In genomic region chr3:52685285-52685704, GRCh38 we compare ENCODE assay signal across 1 cellular context.
TF ChIP-seq lines count a peak whose summit lies in the region.

No MANE protein-coding gene starts in this region.

TF ChIP-seq in HepG2, 621 proteins besides CTCF, POLR2A, EP300 and RAD21 (continued from another document and continues in another):
- TF ChIP-seq ZNF256 (CRISPR knock-in tag; conservative IDR thresholded peaks at IDR 0.05), result no peak
- TF ChIP-seq ZNF24 (IDR thresholded peaks at IDR 0.05), result no peak
- TF ChIP-seq HDAC2 (CRISPR knock-in tag; IDR thresholded peaks at IDR 0.05), result no peak; the same call in 1 of the 2 replicates
- TF ChIP-seq ZNF143 (CRISPR knock-in tag; IDR thresholded peaks at IDR 0.05), result no peak
- TF ChIP-seq E2F1 (CRISPR knock-in tag; IDR thresholded peaks at IDR 0.05), result peak; percentile 86
- TF ChIP-seq GPBP1L1 (CRISPR knock-in tag; IDR thresholded peaks at IDR 0.05), result no peak
- TF ChIP-seq ZNF264 (CRISPR knock-in tag; IDR thresholded peaks at IDR 0.05), result 0 out of 2 replicates have a peak, but pooled peaks have one; percentile 28
- TF ChIP-seq POGZ (CRISPR knock-in tag; IDR thresholded peaks at IDR 0.05), result no peak
- no peak for TF ChIP-seq RXRB (CRISPR knock-in tag; IDR thresholded peaks at IDR 0.05; ENCODE audit: borderline replicate concordance)
- TF ChIP-seq SOX13 (IDR thresholded peaks at IDR 0.05), result no peak
- 0 out of 4 replicates have a peak, but pooled peaks of 1 of the 2 experiments have one; percentile 20 for TF ChIP-seq SOX13 (CRISPR knock-in tag; conservative IDR thresholded peaks at IDR 0.05 in 1 of 2, IDR thresholded peaks at IDR 0.05 in 1 of 2)
- no peak for TF ChIP-seq AKNA (CRISPR knock-in tag; IDR thresholded peaks at IDR 0.05; ENCODE audit: borderline replicate concordance)
- no peak for TF ChIP-seq FOXA3 (CRISPR knock-in tag; IDR thresholded peaks at IDR 0.05)
- TF ChIP-seq DMAP1 (CRISPR knock-in tag; IDR thresholded peaks at IDR 0.05), result no peak
- TF ChIP-seq GFI1 (CRISPR knock-in tag; IDR thresholded peaks at IDR 0.05; ENCODE audit: borderline replicate concordance), result no peak
- TF ChIP-seq ZMYM4 (CRISPR knock-in tag; IDR thresholded peaks at IDR 0.05), result no peak
- no peak for TF ChIP-seq SNAPC2 (CRISPR knock-in tag; IDR thresholded peaks at IDR 0.05)
- no peak for TF ChIP-seq ELK4 (CRISPR knock-in tag; IDR thresholded peaks at IDR 0.05; ENCODE audit: borderline replicate concordance)
- no peak for TF ChIP-seq ZNF749 (CRISPR knock-in tag; IDR thresholded peaks at IDR 0.05; ENCODE audit: borderline replicate concordance)
- TF ChIP-seq HOXA5 (CRISPR knock-in tag; IDR thresholded peaks at IDR 0.05), result no peak
- TF ChIP-seq ZNF33A (CRISPR knock-in tag; IDR thresholded peaks at IDR 0.05; ENCODE audit: borderline replicate concordance), result no peak
- TF ChIP-seq ZNF292 (CRISPR knock-in tag; IDR thresholded peaks at IDR 0.05; ENCODE audit: borderline replicate concordance, low read depth), result no peak
- no peak for TF ChIP-seq ARID2 (CRISPR knock-in tag; IDR thresholded peaks at IDR 0.05; ENCODE audit: borderline replicate concordance)
- no peak for TF ChIP-seq POLR2G (IDR thresholded peaks at IDR 0.05; ENCODE audit: low read depth, low read length)
- TF ChIP-seq TGIF2 (CRISPR knock-in tag; IDR thresholded peaks at IDR 0.05), result peak; percentile 85; the same call in 1 of the 2 replicates
- peak; percentile 7; the same call in 1 of the 2 replicates for TF ChIP-seq ERF (CRISPR knock-in tag; IDR thresholded peaks at IDR 0.05)
- no peak for TF ChIP-seq CC2D1A (CRISPR knock-in tag; IDR thresholded peaks at IDR 0.05)
- TF ChIP-seq EZH2 (conservative IDR thresholded peaks at IDR 0.05; ENCODE audit: low read depth, low read length), result no peak
- peak; percentile 74; the same call in 1 of the 2 replicates for TF ChIP-seq SIN3A (IDR thresholded peaks at IDR 0.05; ENCODE audit: borderline replicate concordance, low read depth, low read length)
- TF ChIP-seq CENPT (CRISPR knock-in tag; IDR thresholded peaks at IDR 0.05; ENCODE audit: low read depth), result no peak
- TF ChIP-seq ZNF12 (CRISPR knock-in tag; IDR thresholded peaks at IDR 0.05), result 0 out of 2 replicates have a peak, but pooled peaks have one; percentile 24
- 0 out of 2 replicates have a peak, but pooled peaks have one; percentile 10 for TF ChIP-seq KLF12 (CRISPR knock-in tag; IDR thresholded peaks at IDR 0.05; ENCODE audit: borderline replicate concordance)
- TF ChIP-seq ZNF329 (CRISPR knock-in tag; IDR thresholded peaks at IDR 0.05; ENCODE audit: low read depth), result no peak
- no peak for TF ChIP-seq ZSCAN5A (CRISPR knock-in tag; IDR thresholded peaks at IDR 0.05; ENCODE audit: borderline replicate concordance)
- no peak for TF ChIP-seq ZNF558 (CRISPR knock-in tag; IDR thresholded peaks at IDR 0.05; ENCODE audit: borderline replicate concordance)
- TF ChIP-seq ZNF598 (CRISPR knock-in tag; IDR thresholded peaks at IDR 0.05; ENCODE audit: borderline replicate concordance), result no peak
- no peak for TF ChIP-seq ZNF138 (CRISPR knock-in tag; IDR thresholded peaks at IDR 0.05; ENCODE audit: low read depth)
- no peak for TF ChIP-seq ZFAT (CRISPR knock-in tag; conservative IDR thresholded peaks at IDR 0.05)
- TF ChIP-seq EEA1 (CRISPR knock-in tag; IDR thresholded peaks at IDR 0.05; ENCODE audit: borderline replicate concordance), result no peak
- no peak for TF ChIP-seq SP4 (CRISPR knock-in tag; IDR thresholded peaks at IDR 0.05)
- TF ChIP-seq ZBTB43 (CRISPR knock-in tag; conservative IDR thresholded peaks at IDR 0.05), result peak; percentile 69
- TF ChIP-seq ZNF709 (CRISPR knock-in tag; IDR thresholded peaks at IDR 0.05), result no peak
- TF ChIP-seq HNF1B (CRISPR knock-in tag; IDR thresholded peaks at IDR 0.05), result no peak
- TF ChIP-seq ZNF737 (CRISPR knock-in tag; IDR thresholded peaks at IDR 0.05; ENCODE audit: borderline replicate concordance), result no peak
- TF ChIP-seq NFYB (CRISPR knock-in tag; IDR thresholded peaks at IDR 0.05), result no peak
- no peak for TF ChIP-seq TRAFD1 (CRISPR knock-in tag; IDR thresholded peaks at IDR 0.05; ENCODE audit: borderline replicate concordance)
- no peak for TF ChIP-seq ZNF33B (CRISPR knock-in tag; IDR thresholded peaks at IDR 0.05)
- TF ChIP-seq ATF1 (CRISPR knock-in tag; IDR thresholded peaks at IDR 0.05), result no peak
- TF ChIP-seq SP5 (CRISPR knock-in tag; IDR thresholded peaks at IDR 0.05; ENCODE audit: borderline replicate concordance, low read depth), result peak; percentile 29; the same call in 1 of the 2 replicates
- TF ChIP-seq NFKB2 (CRISPR knock-in tag; IDR thresholded peaks at IDR 0.05; ENCODE audit: borderline replicate concordance), result no peak
- TF ChIP-seq GATAD1 (CRISPR knock-in tag; IDR thresholded peaks at IDR 0.05), result no peak
- no peak for TF ChIP-seq ZXDC (CRISPR knock-in tag; IDR thresholded peaks at IDR 0.05)
- TF ChIP-seq ZNF232 (CRISPR knock-in tag; IDR thresholded peaks at IDR 0.05; ENCODE audit: borderline replicate concordance), result peak; percentile 76; the same call in 1 of the 2 replicates
- no peak for TF ChIP-seq MTA3 (CRISPR knock-in tag; IDR thresholded peaks at IDR 0.05)
